ENCODE assay signal across 12 cellular contexts in genomic region chr6:26200918-26201721, GRCh38.
DNase-seq lines count a peak whose midpoint lies in the region; ATAC-seq and TF ChIP-seq lines count a peak whose summit lies in the region.
"Had no signal": no experiment of that assay in that cellular context is flagged by ENCODE, and none has a peak within 500 bp of the region (broad histone marks: within the 10 kb centered on the region; RNA-seq: fewer than 3 reads in every experiment).

No MANE protein-coding gene starts in this region.

- H3K4me1 Mint-ChIP-seq in endothelial cell (ENCODE audit: unreplicated experiment): peaks cover 22% of the 10 kb centered on the region

- H3K9me3 Mint-ChIP-seq in endothelial cell (ENCODE audit: unreplicated experiment): no peaks in the 10 kb centered on the region

- TF ChIP-seq CTCF in 22Rv1 (IDR thresholded peaks at IDR 0.05) (no peak), GM12865 (IDR thresholded peaks at IDR 0.05; ENCODE audit: insufficient read depth, low read depth, low read length, missing control alignments) (no peak), RWPE2 (IDR thresholded peaks at IDR 0.05; ENCODE audit: poor library complexity, severe bottlenecking) (no peak), endothelial cell (IDR thresholded peaks at IDR 0.05; ENCODE audit: unreplicated experiment) (no peak)

- DNase-seq in GM12865 (ENCODE audit: low read depth) (no peak), RWPE2 (ENCODE audit: low spot score) (no peak), endothelial cell (ENCODE audit: low spot score) (no peak), hippocampal formation (lab: John Stamatoyannopoulos, UW) (no peak), NCI-H345 (lab: John Stamatoyannopoulos, UW) (no peak)
- DNase-seq: activated gamma-delta T cell, BE2C, NCI-H187 treated with DMSO at 0.1 percent for 48 hours, small intestine had no signal

- peak overlapping the region; percentile 67; the same call in 1 of the 2 replicates for H3K4me3 ChIP-seq in GM12865 (ENCODE audit: low read depth, low read length)
- no peak overlapping the region for H3K4me3 ChIP-seq in RWPE2 (ENCODE audit: severe bottlenecking)

- no peaks in the 10 kb centered on the region for H3K27me3 ChIP-seq in RWPE2 (ENCODE audit: insufficient read depth, poor library complexity, severe bottlenecking)
- H3K27me3 ChIP-seq: BE2C had no signal

- peak overlapping the region; percentile 100 for H3K27ac ChIP-seq in 22Rv1
- H3K27ac ChIP-seq in RWPE2 (ENCODE audit: poor library complexity, severe bottlenecking): peak overlapping the region; percentile 93

- H3K27me3 Mint-ChIP-seq in endothelial cell (ENCODE audit: unreplicated experiment): peaks cover 11% of the 10 kb centered on the region

- peaks cover 6% of the 10 kb centered on the region for H3K4me1 ChIP-seq in RWPE2 (ENCODE audit: insufficient read depth, poor library complexity, severe bottlenecking)
- H3K4me1 ChIP-seq: BE2C had no signal

- no peaks in the 10 kb centered on the region for H3K36me3 ChIP-seq in RWPE2 (ENCODE audit: low read depth)

- peak overlapping the region; percentile 67 for H3K27ac Mint-ChIP-seq in endothelial cell (ENCODE audit: unreplicated experiment)

- ATAC-seq in RWPE2 (ENCODE audit: low read depth) (no peak), GM18511 (IDR thresholded peaks at IDR 0.05; ENCODE audit: unreplicated experiment) (no peak), GM21786 (IDR thresholded peaks at IDR 0.05; ENCODE audit: unreplicated experiment) (no peak)

- no peaks in the 10 kb centered on the region for H3K9me3 ChIP-seq in RWPE2 (ENCODE audit: severe bottlenecking)
- H3K9me3 ChIP-seq: BE2C had no signal

- H3K4me3 Mint-ChIP-seq in endothelial cell (ENCODE audit: unreplicated experiment): no peak overlapping the region

- peaks cover 3% of the 10 kb centered on the region for H3K36me3 Mint-ChIP-seq in endothelial cell (ENCODE audit: low read depth, unreplicated experiment)
